6 cellular contexts compared by ENCODE assay signal in the genomic region with DNA sequence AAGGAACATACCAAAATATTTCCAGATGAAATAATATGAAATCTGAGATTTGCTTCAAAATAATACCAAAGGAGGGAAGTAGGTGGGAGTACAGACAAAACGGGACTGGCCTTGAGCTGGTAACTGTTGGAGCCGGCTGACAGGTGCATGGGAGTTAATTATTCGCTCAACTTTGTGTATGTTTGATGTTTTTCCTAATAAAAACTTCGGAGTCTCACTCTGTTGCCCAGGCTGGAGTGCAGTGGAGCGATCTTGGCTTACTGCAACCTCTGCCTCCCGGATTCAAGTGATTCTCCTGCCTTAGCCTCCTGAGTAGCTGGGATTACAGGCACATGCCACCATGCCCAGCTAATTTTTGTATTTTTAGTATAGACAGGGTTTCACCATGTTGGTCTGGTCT. TPM values are rescaled to one million over a fixed set of nuclear protein-coding genes. Genes with fewer than 3 reads are reported as not detected.
DNase-seq lines count a peak whose midpoint lies in the region; ATAC-seq and TF ChIP-seq lines count a peak whose summit lies in the region.
"Not testable (repeated sequence)": the region's sequence is repeated elsewhere in the genome, so short reads cannot be mapped to it uniquely, and the experiment has no call there.

No MANE protein-coding gene starts in this region.

- H3K9ac ChIP-seq in PC-3 (ENCODE audit: low read length); SK-N-SH: not testable (repeated sequence)

- BruUV-seq in PC-3 (replicated peaks; lab: Mats Ljungman, UMichigan), result not testable (repeated sequence)

- H3K9me2 ChIP-seq in PC-3 (replicated peaks; ENCODE audit: low read length); SK-N-SH: not testable (repeated sequence)

- not testable (repeated sequence) for TF ChIP-seq EP300 in SK-N-SH (IDR thresholded peaks at IDR 0.05; ENCODE audit: borderline replicate concordance in 1 of 2, low read depth in 1 of 2, low read length in 1 of 2)

- peaks cover 78% of the 10 kb centered on the region for H3K36me3 ChIP-seq in PC-3 (ENCODE audit: low read depth, low read length)
- peaks cover 21 to 53% of the 10 kb centered on the region in 2 experiments for H3K36me3 ChIP-seq in SK-N-SH (replicated peaks in 1 of 2; ENCODE audit: control insufficient read depth in 1 of 2, insufficient read depth in 2 of 2, low read length in 1 of 2)
- not testable (repeated sequence) for H3K36me3 ChIP-seq in esophagus squamous epithelium, gastrocnemius medialis, thyroid gland
- H3K36me3 ChIP-seq in lower lobe of right lung, result peaks cover 11% of the 10 kb centered on the region

- not testable (repeated sequence) for H3K27me3 ChIP-seq in PC-3 (ENCODE audit: low read length); SK-N-SH (ENCODE audit: insufficient read depth); esophagus squamous epithelium; lower lobe of right lung (ENCODE audit: low read depth); gastrocnemius medialis; thyroid gland

- not testable (repeated sequence) for ATAC-seq in PC-3, lower lobe of right lung, gastrocnemius medialis

- in situ Hi-C loops in gastrocnemius medialis (cut with MboI; ENCODE audit: low sequenced_read_pairs in 4 of 4), result not testable (repeated sequence)

- H3K4me3 ChIP-seq in PC-3 (ENCODE audit: low read length); SK-N-SH (ENCODE audit: low read depth in 2 of 2, low read length in 1 of 2); esophagus squamous epithelium; lower lobe of right lung; gastrocnemius medialis; thyroid gland (replicated peaks in 1 of 3): not testable (repeated sequence)

- H3K79me2 ChIP-seq in PC-3 (ENCODE audit: low read length), result peaks cover 100% of the 10 kb centered on the region
- H3K79me2 ChIP-seq in SK-N-SH (ENCODE audit: insufficient read depth), result peaks cover 97% of the 10 kb centered on the region

- H2AFZ ChIP-seq in PC-3 (ENCODE audit: low read length); SK-N-SH (ENCODE audit: low read depth): not testable (repeated sequence)

- DNase-seq in PC-3; SK-N-SH; esophagus squamous epithelium (lab: John Stamatoyannopoulos, UW); lower lobe of right lung; gastrocnemius medialis; thyroid gland: not testable (repeated sequence)

- not testable (repeated sequence) for TF ChIP-seq CTCF in PC-3 (conservative IDR thresholded peaks at IDR 0.05; ENCODE audit: low read depth, low read length); SK-N-SH (IDR thresholded peaks at IDR 0.05); esophagus squamous epithelium (IDR thresholded peaks at IDR 0.05); lower lobe of right lung (IDR thresholded peaks at IDR 0.05); gastrocnemius medialis (IDR thresholded peaks at IDR 0.05 in 4 of 5, conservative IDR thresholded peaks at IDR 0.05 in 1 of 5); thyroid gland (IDR thresholded peaks at IDR 0.05)

- not testable (repeated sequence) for TF ChIP-seq POLR2A in esophagus squamous epithelium (IDR thresholded peaks at IDR 0.05); gastrocnemius medialis (IDR thresholded peaks at IDR 0.05); thyroid gland (IDR thresholded peaks at IDR 0.05)

- H3K9me3 ChIP-seq in PC-3 (ENCODE audit: low read length); SK-N-SH; esophagus squamous epithelium; lower lobe of right lung; gastrocnemius medialis; thyroid gland: not testable (repeated sequence)

- intact Hi-C loops in PC-3 (cut with micrococcal nuclease); esophagus squamous epithelium (cut with DNase I); lower lobe of right lung (cut with DNase I); gastrocnemius medialis (cut with DNase I; ENCODE audit: low total_unique reads); thyroid gland (cut with DNase I): not testable (repeated sequence)

- peaks cover 35% of the 10 kb centered on the region for H3F3A ChIP-seq in PC-3 (ENCODE audit: low read length, unreplicated experiment)
- peaks cover 66% of the 10 kb centered on the region for H3F3A ChIP-seq in SK-N-SH (replicated peaks; ENCODE audit: insufficient read depth)

- peak overlapping the region; percentile 99 for H3K27ac ChIP-seq in PC-3 (ENCODE audit: low read length)
- peak overlapping the region; percentile 73 to 81; a peak in 3 of 4 replicates for H3K27ac ChIP-seq in SK-N-SH (ENCODE audit: low read depth in 2 of 2, low read length in 1 of 2)
- H3K27ac ChIP-seq in esophagus squamous epithelium, result peak overlapping the region in 3 of 4 donors; percentile 23 to 48 (median 37)
- peak overlapping the region; percentile 31 for H3K27ac ChIP-seq in lower lobe of right lung
- H3K27ac ChIP-seq in gastrocnemius medialis, result peak overlapping the region; percentile 16 to 45 (median 21)
- H3K27ac ChIP-seq in thyroid gland, result peak overlapping the region in 2 of 3 donors; percentile 60 to 76

- WGBS in SK-N-SH (ENCODE audit: low lambda C conversion rate), result 89% methylated on average over 6 of the region's 6 CpGs
- WGBS in esophagus squamous epithelium, 2 donors, result 93% methylated on average over 6 of the region's 6 CpGs
- WGBS in thyroid gland, 2 donors, result 91 to 95% methylated on average over 6 of the region's 6 CpGs

- H3K4me2 ChIP-seq in PC-3 (ENCODE audit: low read length) (peak overlapping the region; percentile 71), SK-N-SH (peak overlapping the region; percentile 71; the same call in 1 of the 2 replicates)

- not testable (repeated sequence) for TF ChIP-seq RAD21 in SK-N-SH (IDR thresholded peaks at IDR 0.05; ENCODE audit: low read length)

- H4K20me1 ChIP-seq in PC-3 (ENCODE audit: low read length) (peaks cover 67% of the 10 kb centered on the region), SK-N-SH (ENCODE audit: insufficient read depth) (peaks cover 97% of the 10 kb centered on the region)

- POLR2A ChIA-PET in PC-3 (lab: Charles Lee; ENCODE audit: unreplicated experiment), result interaction anchor here (0.6 to 1.2 kb wide), 2 partner anchors 45 to 64 kb away, joined by 3 to 5 read pairs; no protein-coding TSS in a partner anchor
- POLR2A ChIA-PET in SK-N-SH (lab: Yijun Ruan, JAX), result interaction anchor here (1.1 kb wide), 1 partner anchor 10 kb away, joined by 3 read pairs; no protein-coding TSS in a partner anchor

- H3K4me1 ChIP-seq in PC-3 (ENCODE audit: insufficient read depth, low read length) (peaks cover 96% of the 10 kb centered on the region), SK-N-SH (ENCODE audit: control insufficient read depth in 1 of 2, insufficient read depth in 2 of 2, low read depth in 1 of 2, low read length in 1 of 2) (peaks cover 43 to 65% of the 10 kb centered on the region in 2 experiments), esophagus squamous epithelium (peaks cover 19 to 86% (median 41%) of the 10 kb centered on the region in 3 donors), lower lobe of right lung (peaks cover 94% of the 10 kb centered on the region), gastrocnemius medialis (peaks cover 30 to 62% of the 10 kb centered on the region in 2 donors), thyroid gland (peaks cover 43 to 79% of the 10 kb centered on the region in 2 donors)

- CTCF ChIA-PET in PC-3 (lab: Charles Lee), result not testable (repeated sequence)
- CTCF ChIA-PET in SK-N-SH (lab: Yijun Ruan, JAX), result interaction anchor here (1.1 to 9.3 kb wide), 5 partner anchors 14 to 170 kb away, joined by 3 to 56 read pairs (median 3); no protein-coding TSS in a partner anchor

RNA-seq across cellular contexts. Expression of a gene that starts 7.6 kb away (rescaled TPM):
- 169 and 171 TPM in 2 replicates for total RNA-seq in PC-3 (2014; rRNA removed)
- polyA plus RNA-seq in SK-N-SH (2012; rRNA removed), result 49.2 and 58.4 TPM in 2 replicates
- 40.2 and 48.4 TPM in 2 replicates for polyA plus RNA-seq in SK-N-SH (2012; cell fraction: cytosol; rRNA removed)
- polyA plus RNA-seq in SK-N-SH (2012; cell fraction: nucleus; rRNA removed), result 59.5 and 69.2 TPM in 2 replicates
- 10 to 100 TPM in 1 of 4 donors, 1 to 10 TPM in 3; 6.9 to 17.5 (median 9.4) TPM for total RNA-seq in esophagus squamous epithelium
- total RNA-seq in lower lobe of right lung, result 24.9 TPM
- 10 to 100 TPM; 17.1 to 25.0 (median 22.9) TPM for total RNA-seq in gastrocnemius medialis
- 10 to 100 TPM; 29.6 to 46.7 (median 37.0) TPM for total RNA-seq in thyroid gland

Comparison
In these comparisons a context has a peak if more than half of its experiments do, and no peak if none do; other contexts are left out.
1. H3K27ac ChIP-seq: peak in every context shown above with its lines; median percentile 99 in PC-3; 77 in SK-N-SH; 68 in thyroid gland; 37 in esophagus squamous epithelium; 31 in lower lobe of right lung; 21 in gastrocnemius medialis.